ENCODE assay signal across 7 cellular contexts in the genomic region with DNA sequence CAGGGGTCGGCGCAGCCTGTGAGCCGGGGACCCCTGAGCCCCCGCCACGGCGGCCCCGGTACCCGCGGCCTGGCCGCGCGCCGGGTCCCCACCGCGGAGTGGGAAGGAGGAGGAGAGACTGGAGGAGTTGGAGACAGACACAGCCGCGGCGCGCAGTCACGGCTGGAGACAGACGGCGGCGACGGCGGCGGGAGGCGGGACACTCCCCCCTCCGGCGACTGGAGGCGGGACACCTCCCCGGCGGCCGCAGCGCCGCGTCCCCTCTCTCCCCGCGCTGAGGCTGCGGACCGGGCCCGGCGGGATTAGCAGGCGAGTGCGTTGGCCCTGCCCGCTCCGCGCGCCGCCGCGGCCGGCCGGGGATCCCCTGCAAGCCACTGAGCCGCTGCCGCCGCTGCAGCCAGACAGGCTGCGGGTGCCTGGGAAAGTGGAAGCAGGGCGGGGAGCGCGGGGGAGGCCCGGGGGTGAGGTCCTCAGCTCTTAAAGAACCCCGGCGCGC. TPM values are rescaled to one million over a fixed set of nuclear protein-coding genes. Genes with fewer than 3 reads are reported as not detected.
A peak's percentile ranks its signal among the peaks of the same experiment; 100 is the strongest.
DNase-seq lines count a peak whose midpoint lies in the region; ATAC-seq and TF ChIP-seq lines count a peak whose summit lies in the region.

No MANE protein-coding gene starts in this region.

- ATAC-seq in HG03571 (IDR thresholded peaks at IDR 0.05; ENCODE audit: unreplicated experiment) = peak; percentile 36
- ATAC-seq in central memory CD8-positive, alpha-beta T cell (replicated peaks; ENCODE audit: extremely low read depth, poor library complexity, severe bottlenecking) = peak; percentile 48
- ATAC-seq in left colon = peak; percentile 46

- peak overlapping the region; percentile 91 for H3K4me3 ChIP-seq in WERI-Rb-1 (ENCODE audit: low read depth, low read length)

- H3K27me3 Mint-ChIP-seq in central memory CD8-positive, alpha-beta T cell = peaks cover 81% of the 10 kb centered on the region

- H3K36me3 ChIP-seq in WERI-Rb-1 = no peaks in the 10 kb centered on the region

- H3K9me3 ChIP-seq in WERI-Rb-1 (ENCODE audit: severe bottlenecking) = no peaks in the 10 kb centered on the region

- peaks cover 5% of the 10 kb centered on the region for H3K27me3 ChIP-seq in WERI-Rb-1 (ENCODE audit: insufficient read depth, low read depth, severe bottlenecking)

- in situ Hi-C loops in GM13976 (cut with MboI; ENCODE audit: low sequenced_read_pairs, unreplicated experiment) = loop anchor here (25.0 kb wide), 4 partner anchors 105 to 545 kb away; no protein-coding TSS in a partner anchor

- peak overlapping the region; percentile 79 for H3K27ac ChIP-seq in WERI-Rb-1

- peaks cover 7% of the 10 kb centered on the region for H3K4me1 Mint-ChIP-seq in central memory CD8-positive, alpha-beta T cell

- H3K36me3 Mint-ChIP-seq in central memory CD8-positive, alpha-beta T cell (ENCODE audit: insufficient read depth) = peaks cover 5% of the 10 kb centered on the region

- intact Hi-C loops in left colon (cut with DNase I, micrococcal nuclease) = loop anchor here in 1 of 2 donors (2.0 kb wide), 1 partner anchor 413 kb away; no protein-coding TSS in a partner anchor

- TF ChIP-seq CTCF in GM13976 (IDR thresholded peaks at IDR 0.05; ENCODE audit: borderline replicate concordance, control extremely low read depth, extremely low read depth, insufficient read depth, missing control alignments) (no peak), WERI-Rb-1 (IDR thresholded peaks at IDR 0.05; ENCODE audit: low read depth, low read length) (0 out of 2 replicates have a peak, but pooled peaks have one; percentile 5)

- H3K4me3 Mint-ChIP-seq in central memory CD8-positive, alpha-beta T cell = peak overlapping the region; percentile 79

- H3K9me3 Mint-ChIP-seq in central memory CD8-positive, alpha-beta T cell = no peaks in the 10 kb centered on the region

- DNase-seq in GM13976 (ENCODE audit: low spot score) = peak; percentile 72
- DNase-seq in WERI-Rb-1 = peak; percentile 75
- no peak for DNase-seq in central memory CD8-positive, alpha-beta T cell (ENCODE audit: low spot score in 2 of 2)
- DNase-seq in left colon = peak; percentile 51 to 80
- peak; percentile 32 to 51 for DNase-seq in stimulated activated CD4-positive, alpha-beta T cell treated with anti-CD3 and anti-CD28 coated beads, Interleukin-2, amount 100 ng/mL, for 48 hours
- no peak for DNase-seq in dedifferentiated amniotic fluid mesenchymal stem cell (ENCODE audit: extremely low spot score)

- H3K27ac Mint-ChIP-seq in central memory CD8-positive, alpha-beta T cell (ENCODE audit: low read depth) = no peak overlapping the region

RNA-seq across cellular contexts. Expression of gene LDLRAD4, which starts 1.0 kb away (rescaled TPM):
- 10 to 100 TPM; 33.6 to 49.0 TPM for total RNA-seq in left colon

Comparison
In these comparisons a context has a peak if more than half of its experiments do, and no peak if none do; other contexts are left out.
1. DNase-seq: peak in GM13976 (single experiment), WERI-Rb-1 (single experiment), left colon (2 of 2) and stimulated activated CD4-positive, alpha-beta T cell treated with anti-CD3 and anti-CD28 coated beads, Interleukin-2, amount 100 ng/mL, for 48 hours (2 of 2); none in central memory CD8-positive, alpha-beta T cell (0 of 2) and dedifferentiated amniotic fluid mesenchymal stem cell (single experiment).
2. Peak in every context shown above with its lines, with median percentiles within 50 percentile points of each other: ATAC-seq.